ENCODE assay signal across 15 cellular contexts in the genomic region with DNA sequence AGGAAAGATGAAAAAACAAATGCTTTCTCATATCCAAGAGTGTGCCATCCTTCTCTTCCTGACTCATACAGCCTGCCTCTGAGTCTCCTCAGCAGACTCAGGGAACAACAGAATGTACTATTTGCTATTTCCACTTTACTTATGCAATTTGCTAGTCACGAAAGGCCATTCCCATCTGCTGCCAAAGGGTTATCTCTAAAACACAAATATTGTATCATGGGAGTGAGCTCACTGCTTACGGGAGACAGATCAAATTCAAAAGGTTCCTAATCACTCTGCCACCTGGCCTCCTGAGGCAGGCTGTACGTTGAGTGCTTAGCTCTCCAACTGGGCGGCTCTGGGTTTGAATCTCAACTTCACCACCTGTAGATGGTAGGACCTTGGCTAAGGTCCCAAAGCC.
A peak's percentile ranks its signal among the peaks of the same experiment; 100 is the strongest.
DNase-seq lines count a peak whose midpoint lies in the region; ATAC-seq and TF ChIP-seq lines count a peak whose summit lies in the region.
"Had no signal": no experiment of that assay in that cellular context is flagged by ENCODE, and none has a peak within 500 bp of the region (broad histone marks: within the 10 kb centered on the region; RNA-seq: fewer than 3 reads in every experiment).

No MANE protein-coding gene starts in this region.

- H3K4me3 ChIP-seq in epithelial cell of esophagus (ENCODE audit: low read length), result no peak overlapping the region
- H3K4me3 ChIP-seq: SJSA1 had no signal

- TF ChIP-seq CTCF in epithelial cell of esophagus (IDR thresholded peaks at IDR 0.05; ENCODE audit: insufficient read depth, low read depth, low read length, missing control alignments), result no peak

- no peak for ATAC-seq in GM19035 (IDR thresholded peaks at IDR 0.05; ENCODE audit: unreplicated experiment)
- no peak for ATAC-seq in GM18858 (IDR thresholded peaks at IDR 0.05; ENCODE audit: unreplicated experiment)
- ATAC-seq in HG03442 (IDR thresholded peaks at IDR 0.05; ENCODE audit: unreplicated experiment), result no peak
- ATAC-seq: foreskin keratinocyte; stimulated activated memory B cell treated with anti-CD40 and anti-IgM and Interleukin-4, amounts not matched to agents 10 μg/mL and 1 μg/mL and 100 μg/mL, for 72 hours had no signal

- DNase-seq in DMS53 treated with DMSO at 0.1 percent for 48 hours (lab: John Stamatoyannopoulos, UW; ENCODE audit: unreplicated experiment) (peak; percentile 91), NCI-H2227 (lab: John Stamatoyannopoulos, UW; ENCODE audit: unreplicated experiment) (peak; percentile 29), epithelial cell of esophagus (ENCODE audit: low read depth) (peak; percentile 84), non-pigmented ciliary epithelial cell (ENCODE audit: low read depth) (peak; percentile 40), nucleus accumbens (lab: John Stamatoyannopoulos, UW) (no peak)
- DNase-seq: activated CD4-positive, alpha-beta T cell treated with anti-CD3 and anti-CD28 coated beads for 48 hours; activated naive CD8-positive, alpha-beta T cell treated with anti-CD3 and anti-CD28 coated beads for 36 hours; COR-L47; MM.1S had no signal

Comparison
In these comparisons a context has a peak if more than half of its experiments do, and no peak if none do; other contexts are left out.
1. DNase-seq: peak in DMS53 treated with DMSO at 0.1 percent for 48 hours (single experiment), NCI-H2227 (single experiment), epithelial cell of esophagus (single experiment) and non-pigmented ciliary epithelial cell (single experiment); none in nucleus accumbens (0 of 56).